In the genomic region with DNA sequence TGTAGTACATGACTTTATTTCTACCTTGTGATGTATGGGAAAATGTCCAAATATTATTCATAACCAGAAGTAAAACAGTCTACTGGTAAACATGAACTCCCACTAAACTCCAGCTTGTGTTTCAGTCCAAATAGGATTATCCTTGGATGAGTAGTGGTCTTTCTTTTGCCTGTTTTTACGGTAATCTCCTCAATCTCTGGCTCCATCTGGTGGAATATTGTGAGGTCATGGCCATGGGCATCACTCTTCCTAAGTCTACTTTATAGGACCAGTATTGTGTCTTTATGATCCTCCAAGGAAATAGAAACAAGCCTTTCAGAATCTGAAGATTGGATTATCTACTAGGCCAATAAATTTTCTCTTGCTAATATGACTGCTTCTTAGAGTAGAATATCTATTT, we compare ENCODE assay signal across 11 cellular contexts.
DNase-seq lines count a peak whose midpoint lies in the region; ATAC-seq, FAIRE-seq and TF ChIP-seq lines count a peak whose summit lies in the region.
"Had no signal": no experiment of that assay in that cellular context is flagged by ENCODE, and none has a peak within 500 bp of the region (broad histone marks: within the 10 kb centered on the region; RNA-seq: fewer than 3 reads in every experiment).

No MANE protein-coding gene starts in this region.

- DNase-seq in SK-N-SH (no peak), fibroblast of peridontal ligament (ENCODE audit: extremely low read depth) (peak; percentile 13), retina (peak; percentile 44), GM12891 (ENCODE audit: insufficient read length, low spot score) (no peak), glomerular visceral epithelial cell (ENCODE audit: extremely low spot score) (no peak)
- no peak for DNase-seq in stimulated activated CD4-positive, alpha-beta T cell treated with anti-CD3 and anti-CD28 coated beads, Interleukin-12 subunit alpha, Interleukin-12 subunit beta, amount 100 ng/mL, for 4 hours
- DNase-seq: activated CD8-positive, alpha-beta memory T cell treated with anti-CD3 and anti-CD28 coated beads, Interleukin-2, amount 50 U/mL, for 4 hours; NCI-H2107; T-helper 1 cell had no signal

- TF ChIP-seq CTCF in SK-N-SH (IDR thresholded peaks at IDR 0.05): peak; percentile 15
- peak; percentile 7; the same call in 1 of the 2 replicates for TF ChIP-seq CTCF in OCI-LY1 (IDR thresholded peaks at IDR 0.05; ENCODE audit: low read length)

- H3K4me1 ChIP-seq in SK-N-SH (ENCODE audit: control insufficient read depth in 1 of 2, insufficient read depth in 2 of 2, low read depth in 1 of 2, low read length in 1 of 2) (no peaks in the 10 kb centered on the region), OCI-LY1 (ENCODE audit: insufficient read depth, low read length, severe bottlenecking) (no peaks in the 10 kb centered on the region)

- H3K9ac ChIP-seq in SK-N-SH (no peak overlapping the region), OCI-LY1 (ENCODE audit: low read length) (no peak overlapping the region)

- peak; percentile 26; the same call in 1 of the 2 replicates for TF ChIP-seq RAD21 in SK-N-SH (IDR thresholded peaks at IDR 0.05; ENCODE audit: low read length)

- H3K9me2 ChIP-seq in SK-N-SH (no peaks in the 10 kb centered on the region), OCI-LY1 (ENCODE audit: low read depth, low read length) (no peaks in the 10 kb centered on the region)

- H3F3A ChIP-seq in SK-N-SH (replicated peaks; ENCODE audit: insufficient read depth): no peaks in the 10 kb centered on the region
- H3F3A ChIP-seq in OCI-LY1 (ENCODE audit: insufficient read depth, low read length): no peaks in the 10 kb centered on the region

- WGBS in SK-N-SH (ENCODE audit: low lambda C conversion rate): 5% methylated on average over 1 of the region's 1 CpG

- H4K20me1 ChIP-seq in SK-N-SH (ENCODE audit: insufficient read depth) (no peaks in the 10 kb centered on the region), OCI-LY1 (ENCODE audit: insufficient read depth, low read length) (no peaks in the 10 kb centered on the region)

- no peak for FAIRE-seq in GM12891 (lab: Jason Lieb, UNC)

- H3K9me3 ChIP-seq in SK-N-SH: no peaks in the 10 kb centered on the region
- no peaks in the 10 kb centered on the region for H3K9me3 ChIP-seq in OCI-LY1 (ENCODE audit: low read length)

- no peaks in the 10 kb centered on the region for H3K36me3 ChIP-seq in SK-N-SH (replicated peaks in 1 of 2; ENCODE audit: control insufficient read depth in 1 of 2, insufficient read depth in 2 of 2, low read length in 1 of 2)
- H3K36me3 ChIP-seq in OCI-LY1 (ENCODE audit: insufficient read depth, low read length): no peaks in the 10 kb centered on the region

- H3K4me2 ChIP-seq in SK-N-SH: no peak overlapping the region
- no peak overlapping the region for H3K4me2 ChIP-seq in OCI-LY1 (ENCODE audit: low read length)

- TF ChIP-seq EP300 in SK-N-SH (IDR thresholded peaks at IDR 0.05; ENCODE audit: borderline replicate concordance in 1 of 2, low read depth in 1 of 2, low read length in 1 of 2): no peak

- H3K79me2 ChIP-seq in SK-N-SH (ENCODE audit: insufficient read depth) (no peaks in the 10 kb centered on the region), OCI-LY1 (ENCODE audit: insufficient read depth, low read length) (no peaks in the 10 kb centered on the region)

- H3K27me3 ChIP-seq in SK-N-SH (ENCODE audit: insufficient read depth): no peaks in the 10 kb centered on the region
- H3K27me3 ChIP-seq in OCI-LY1 (ENCODE audit: insufficient read depth, low read length): no peaks in the 10 kb centered on the region

- H2AFZ ChIP-seq in SK-N-SH (ENCODE audit: low read depth): no peak overlapping the region
- no peak overlapping the region for H2AFZ ChIP-seq in OCI-LY1 (ENCODE audit: low read length)

- no peak for TF ChIP-seq POLR2A in GM12891 (IDR thresholded peaks at IDR 0.05; ENCODE audit: low read depth, low read length)

- H3K27ac ChIP-seq in SK-N-SH (ENCODE audit: low read depth in 2 of 2, low read length in 1 of 2): no peak overlapping the region
- H3K27ac ChIP-seq in OCI-LY1 (ENCODE audit: low read depth, low read length, poor library complexity, severe bottlenecking): no peak overlapping the region

- H3K4me3 ChIP-seq in SK-N-SH (ENCODE audit: low read depth in 2 of 2, low read length in 1 of 2) (no peak overlapping the region), OCI-LY1 (ENCODE audit: low read depth, low read length, poor library complexity, severe bottlenecking) (no peak overlapping the region)

- POLR2A ChIA-PET in SK-N-SH (lab: Yijun Ruan, JAX): no interaction called here

- no peak for ATAC-seq in SK-N-SH treated with all-trans-retinoic acid at 6 μM for 48 hours

- CTCF ChIA-PET in SK-N-SH (lab: Yijun Ruan, JAX): interaction anchor here (5.8 kb wide), 1 partner anchor 13 kb away, joined by 27 read pairs; no protein-coding TSS in a partner anchor

TF ChIP-seq in SK-N-SH, 30 proteins besides CTCF, POLR2A, EP300 and RAD21:
- TF ChIP-seq JUND (IDR thresholded peaks at IDR 0.05): no peak
- TF ChIP-seq, protein P1, sequence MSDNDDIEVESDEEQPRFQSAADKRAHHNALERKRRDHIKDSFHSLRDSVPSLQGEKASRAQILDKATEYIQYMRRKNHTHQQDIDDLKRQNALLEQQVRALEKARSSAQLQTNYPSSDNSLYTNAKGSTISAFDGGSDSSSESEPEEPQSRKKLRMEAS (IDR thresholded peaks at IDR 0.05; ENCODE audit: low read depth): no peak

TF ChIP-seq in SK-N-SH treated with all-trans-retinoic acid at 6 μM for 48 hours, 23 proteins besides CTCF, POLR2A, EP300 and RAD21:
- TF ChIP-seq ZNF8 (CRISPR knock-in tag; IDR thresholded peaks at IDR 0.05) (no peak), BACH2 (CRISPR knock-in tag; IDR thresholded peaks at IDR 0.05; ENCODE audit: borderline replicate concordance) (no peak), ZC3H10 (CRISPR knock-in tag; IDR thresholded peaks at IDR 0.05) (no peak), OSR1 (CRISPR knock-in tag; IDR thresholded peaks at IDR 0.05) (no peak), ZNF565 (CRISPR knock-in tag; conservative IDR thresholded peaks at IDR 0.05; ENCODE audit: low read depth) (no peak)

TF ChIP-seq in GM12891, 5 proteins besides CTCF, POLR2A, EP300 and RAD21:
- TF ChIP-seq POLR2AphosphoS5 (IDR thresholded peaks at IDR 0.05; ENCODE audit: low read depth, low read length) (no peak), TAF1 (IDR thresholded peaks at IDR 0.05; ENCODE audit: low read depth, low read length) (no peak)

Comparison
In these comparisons a context has a peak if more than half of its experiments do, and no peak if none do; other contexts are left out.
1. DNase-seq: peak in fibroblast of peridontal ligament (single experiment) and retina (single experiment); none in SK-N-SH (single experiment), GM12891 (single experiment), glomerular visceral epithelial cell (single experiment) and stimulated activated CD4-positive, alpha-beta T cell treated with anti-CD3 and anti-CD28 coated beads, Interleukin-12 subunit alpha, Interleukin-12 subunit beta, amount 100 ng/mL, for 4 hours (single experiment).